Comparison of ENCODE assay signal across 24 cellular contexts in genomic region chr4:36757623-36758311, GRCh38.
DNase-seq lines count a peak whose midpoint lies in the region; ATAC-seq and TF ChIP-seq lines count a peak whose summit lies in the region.
"Had no signal": no experiment of that assay in that cellular context is flagged by ENCODE, and none has a peak within 500 bp of the region (broad histone marks: within the 10 kb centered on the region; RNA-seq: fewer than 3 reads in every experiment).

No MANE protein-coding gene starts in this region.

- no peaks in the 10 kb centered on the region for H3K27me3 Mint-ChIP-seq in activated CD8-positive, alpha-beta memory T cell treated with anti-CD3 and anti-CD28 coated beads, Interleukin-2, amount 10 ng/mL, durations not matched to agents 7 days and 5 days
- H3K27me3 Mint-ChIP-seq: CD4-positive, CD25-positive, alpha-beta regulatory T cell had no signal

- H3K9ac ChIP-seq in HUES64 (ENCODE audit: low read depth, low read length): no peak overlapping the region
- H3K9ac ChIP-seq: GM23248 had no signal

- WGBS in HUES64: 81% methylated on average over 3 of the region's 3 CpGs

- H3K36me3 ChIP-seq in HUES64 (ENCODE audit: insufficient read depth, low read length): no peaks in the 10 kb centered on the region
- H3K36me3 ChIP-seq: MG63 had no signal

- H3K36me3 Mint-ChIP-seq in activated CD8-positive, alpha-beta memory T cell treated with anti-CD3 and anti-CD28 coated beads, Interleukin-2, amount 10 ng/mL, durations not matched to agents 7 days and 5 days: no peaks in the 10 kb centered on the region
- H3K36me3 Mint-ChIP-seq: CD4-positive, CD25-positive, alpha-beta regulatory T cell had no signal

- peak overlapping the region; percentile 50; the same call in 1 of the 2 replicates for H3K27ac ChIP-seq in HUES64 (ENCODE audit: low read depth, low read length)
- H3K27ac ChIP-seq in foreskin keratinocyte: no peak overlapping the region
- H3K27ac ChIP-seq: GM23248, SK-N-MC had no signal

- peaks cover 23% of the 10 kb centered on the region for H3K4me1 ChIP-seq in HUES64 (ENCODE audit: insufficient read depth, low read length)
- no peaks in the 10 kb centered on the region for H3K4me1 ChIP-seq in foreskin keratinocyte

- no peak for TF ChIP-seq CTCF in foreskin keratinocyte (conservative IDR thresholded peaks at IDR 0.05)

- no peaks in the 10 kb centered on the region for H3K9me3 Mint-ChIP-seq in activated CD8-positive, alpha-beta memory T cell treated with anti-CD3 and anti-CD28 coated beads, Interleukin-2, amount 10 ng/mL, durations not matched to agents 7 days and 5 days (ENCODE audit: low read depth)

- DNase-seq in OCI-M1 (lab: John Stamatoyannopoulos, UW) (peak; percentile 94), foreskin keratinocyte (peak; percentile 9 to 73), SHP77 treated with DMSO at 0.1 percent for 48 hours (lab: John Stamatoyannopoulos, UW) (no peak), NCI-H510A treated with DMSO at 0.1 percent for 48 hours (lab: John Stamatoyannopoulos, UW) (no peak), NCI-H82 treated with DMSO at 0.1 percent for 48 hours (lab: John Stamatoyannopoulos, UW; ENCODE audit: unreplicated experiment) (no peak)
- DNase-seq in activated CD8-positive, alpha-beta memory T cell treated with anti-CD3 and anti-CD28 coated beads, Interleukin-2, amount 10 ng/mL, durations not matched to agents 7 days and 5 days: no peak
- DNase-seq: CD4-positive, CD25-positive, alpha-beta regulatory T cell; COR-L47; DMS79; GM23248; HCEC 1CT; Kasumi-1; MG63; NCI-H1048; NCI-H1417 treated with DMSO at 0.1 percent for 48 hours; NCI-H187 treated with DMSO at 0.1 percent for 48 hours; NCI-H2107; NCI-H510A; NCI-H748 treated with DMSO at 0.1 percent for 48 hours; PC-3; SHP77; T-helper 2 cell had no signal

- H3K27me3 ChIP-seq in HUES64 (ENCODE audit: insufficient read depth, low read length): no peaks in the 10 kb centered on the region; the same call in 1 of the 2 replicates
- H3K27me3 ChIP-seq in foreskin keratinocyte: no peaks in the 10 kb centered on the region
- H3K27me3 ChIP-seq: MG63 had no signal

- H3K4me3 ChIP-seq in HUES64 (ENCODE audit: low read length): no peak overlapping the region
- H3K4me3 ChIP-seq: GM23248, MG63, SK-N-MC had no signal

- no peak overlapping the region for H3K27ac Mint-ChIP-seq in activated CD8-positive, alpha-beta memory T cell treated with anti-CD3 and anti-CD28 coated beads, Interleukin-2, amount 10 ng/mL, durations not matched to agents 7 days and 5 days
- H3K27ac Mint-ChIP-seq: CD4-positive, CD25-positive, alpha-beta regulatory T cell had no signal

- no peak overlapping the region for H3K4me3 Mint-ChIP-seq in activated CD8-positive, alpha-beta memory T cell treated with anti-CD3 and anti-CD28 coated beads, Interleukin-2, amount 10 ng/mL, durations not matched to agents 7 days and 5 days
- H3K4me3 Mint-ChIP-seq: CD4-positive, CD25-positive, alpha-beta regulatory T cell had no signal

- CTCF ChIA-PET in activated CD8-positive, alpha-beta memory T cell treated with anti-CD3 and anti-CD28 coated beads, Interleukin-2, amount 10 ng/mL, durations not matched to agents 7 days and 5 days (lab: Charles Lee): no interaction called here

- no peaks in the 10 kb centered on the region for H3K4me1 Mint-ChIP-seq in activated CD8-positive, alpha-beta memory T cell treated with anti-CD3 and anti-CD28 coated beads, Interleukin-2, amount 10 ng/mL, durations not matched to agents 7 days and 5 days
- H3K4me1 Mint-ChIP-seq: CD4-positive, CD25-positive, alpha-beta regulatory T cell had no signal

- peak; percentile 30 for ATAC-seq in foreskin keratinocyte
- ATAC-seq in activated CD8-positive, alpha-beta memory T cell treated with anti-CD3 and anti-CD28 coated beads, Interleukin-2, amount 10 ng/mL, durations not matched to agents 7 days and 5 days: no peak
- ATAC-seq: PC-3 had no signal

- H3K9me3 ChIP-seq in HUES64 (ENCODE audit: insufficient read depth, low read depth, low read length): no peaks in the 10 kb centered on the region
- H3K9me3 ChIP-seq: MG63 had no signal

Comparison
In these comparisons a context has a peak if more than half of its experiments do, and no peak if none do; other contexts are left out.
1. DNase-seq: peak in OCI-M1 (single experiment) and foreskin keratinocyte (2 of 2); none in activated CD8-positive, alpha-beta memory T cell treated with anti-CD3 and anti-CD28 coated beads, Interleukin-2, amount 10 ng/mL, durations not matched to agents 7 days and 5 days (single experiment), SHP77 treated with DMSO at 0.1 percent for 48 hours (single experiment), NCI-H510A treated with DMSO at 0.1 percent for 48 hours (single experiment) and NCI-H82 treated with DMSO at 0.1 percent for 48 hours (single experiment).